In the genomic region with DNA sequence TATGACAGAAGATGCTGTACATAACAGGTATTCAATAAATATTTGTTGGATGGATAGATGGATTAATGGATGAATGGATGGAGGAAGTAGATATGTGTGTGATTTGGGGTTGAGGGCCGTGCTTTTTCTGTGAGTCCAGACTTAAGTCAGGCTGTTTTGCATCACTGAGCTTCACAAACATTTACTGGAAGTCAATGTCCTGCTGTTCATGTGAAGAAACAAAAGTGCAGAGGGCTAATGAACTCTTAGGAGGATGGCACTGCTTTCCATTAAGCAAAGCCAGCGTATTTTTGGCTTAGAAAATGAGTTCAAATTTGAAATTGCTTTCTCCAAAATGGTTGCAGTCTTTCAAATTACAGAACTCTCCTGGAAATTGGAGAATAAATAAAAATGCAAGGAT, we compare ENCODE assay signal across 19 cellular contexts.
"Had no signal": no experiment of that assay in that cellular context is flagged by ENCODE, and none has a peak within 500 bp of the region (broad histone marks: within the 10 kb centered on the region; RNA-seq: fewer than 3 reads in every experiment).

No MANE protein-coding gene starts in this region.

- H3K4me3 ChIP-seq: colonic mucosa, heart right ventricle, left ventricle myocardium inferior, lung, psoas muscle, right atrium auricular region, suprapubic skin, thyroid gland had no signal

- H3K27me3 Mint-ChIP-seq: natural killer cell treated with Interleukin-12 subunit alpha and Interleukin-12 subunit beta and Interleukin-15 and Interleukin-18, amount 100 ng/mL, for 72 hours had no signal

- H3K4me3 Mint-ChIP-seq: natural killer cell treated with Interleukin-12 subunit alpha and Interleukin-12 subunit beta and Interleukin-15 and Interleukin-18, amount 100 ng/mL, for 72 hours; type B pancreatic cell had no signal

- H3K9me3 ChIP-seq: colonic mucosa, heart right ventricle, left ventricle myocardium inferior, neutrophil, psoas muscle, right atrium auricular region, suprapubic skin, thyroid gland had no signal

- DNase-seq: colonic mucosa; dermis blood vessel endothelial cell; heart right ventricle; hypothalamus; kidney glomerular epithelial cell; left ventricle myocardium inferior; mesenchymal stem cell; midbrain; psoas muscle; small intestine; stimulated activated CD4-positive, alpha-beta T cell treated with anti-CD3 and anti-CD28 coated beads, Interleukin-2, amount 100 ng/mL, for 48 hours; stimulated activated naive CD8-positive, alpha-beta T cell treated with anti-CD3 and anti-CD28 coated beads, Interleukin-15, Interleukin-2, amounts not matched to agents 100 U/mL and 50 U/mL, for 24 hours; thyroid gland had no signal

- H3K27ac ChIP-seq: colonic mucosa, heart right ventricle, left ventricle myocardium inferior, neutrophil, psoas muscle, right atrium auricular region, suprapubic skin, thyroid gland had no signal

- H3K27ac Mint-ChIP-seq: natural killer cell treated with Interleukin-12 subunit alpha and Interleukin-12 subunit beta and Interleukin-15 and Interleukin-18, amount 100 ng/mL, for 72 hours; type B pancreatic cell had no signal

- H3K4me1 ChIP-seq: colonic mucosa, heart right ventricle, left ventricle myocardium inferior, psoas muscle, right atrium auricular region, suprapubic skin, thyroid gland had no signal

- H3K27me3 ChIP-seq: colonic mucosa, neutrophil, right atrium auricular region, suprapubic skin, thyroid gland had no signal

- H3K9me3 Mint-ChIP-seq: natural killer cell treated with Interleukin-12 subunit alpha and Interleukin-12 subunit beta and Interleukin-15 and Interleukin-18, amount 100 ng/mL, for 72 hours had no signal

- H3K36me3 ChIP-seq: colonic mucosa, heart right ventricle, left ventricle myocardium inferior, neutrophil, right atrium auricular region, suprapubic skin, thyroid gland had no signal

- H3K36me3 Mint-ChIP-seq: natural killer cell treated with Interleukin-12 subunit alpha and Interleukin-12 subunit beta and Interleukin-15 and Interleukin-18, amount 100 ng/mL, for 72 hours; type B pancreatic cell had no signal
